25 cellular contexts compared by ENCODE assay signal in the genomic region with DNA sequence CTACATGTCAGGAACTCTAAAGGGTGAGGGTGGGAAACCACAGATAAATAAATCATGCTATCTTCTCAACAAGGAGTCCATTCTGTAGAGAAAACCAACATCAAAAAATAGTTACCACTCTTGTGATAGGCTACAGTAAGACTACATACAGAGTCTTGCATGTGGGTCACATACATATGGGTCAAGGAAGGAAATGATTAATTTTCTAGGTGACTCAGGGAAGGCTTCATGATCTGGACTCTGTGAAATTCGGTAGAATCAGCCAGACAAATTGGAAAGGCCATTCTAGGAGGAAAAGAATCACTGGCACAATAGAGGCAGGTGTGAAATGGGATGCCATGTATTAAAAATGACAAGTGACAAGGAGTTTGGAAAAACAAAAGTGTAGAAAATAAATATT.
"Had no signal": no experiment of that assay in that cellular context is flagged by ENCODE, and none has a peak within 500 bp of the region (broad histone marks: within the 10 kb centered on the region; RNA-seq: fewer than 3 reads in every experiment).

No MANE protein-coding gene starts in this region.

- ATAC-seq: effector memory CD8-positive, alpha-beta T cell; left lung; mucosa of descending colon; natural killer cell treated with Interleukin-12 subunit alpha and Interleukin-12 subunit beta and Interleukin-15 and Interleukin-18, amount 100 ng/mL, for 72 hours; pancreas; right lobe of liver; stimulated activated naive B cell treated with anti-CD40 and anti-IgM and Interleukin-4, amounts not matched to agents 10 μg/mL and 1 μg/mL and 100 μg/mL, for 72 hours had no signal

- H3K36me3 Mint-ChIP-seq: mesothelial cell of epicardium; naive B cell; stimulated activated naive B cell treated with anti-CD40 and anti-IgM and Interleukin-4, amounts not matched to agents 10 μg/mL and 1 μg/mL and 100 μg/mL, for 72 hours had no signal

- H3K36me3 ChIP-seq: left lung, neutrophil, pancreas, right lobe of liver, thoracic aorta, tibial nerve, upper lobe of left lung had no signal

- H3K27ac Mint-ChIP-seq: effector memory CD8-positive, alpha-beta T cell; mesothelial cell of epicardium; naive B cell; natural killer cell treated with Interleukin-12 subunit alpha and Interleukin-12 subunit beta and Interleukin-15 and Interleukin-18, amount 100 ng/mL, for 72 hours; stimulated activated naive B cell treated with anti-CD40 and anti-IgM and Interleukin-4, amounts not matched to agents 10 μg/mL and 1 μg/mL and 100 μg/mL, for 72 hours; stimulated activated naive CD8-positive, alpha-beta T cell treated with anti-CD3 and anti-CD28 coated beads, Interleukin-15, Interleukin-2, amounts not matched to agents 100 ng/mL and 50 ng/mL, for 24 hours had no signal

- H3K9me3 ChIP-seq: mucosa of descending colon, neutrophil, pancreas, right lobe of liver, thoracic aorta, tibial nerve, upper lobe of left lung had no signal

- H3K4me3 ChIP-seq: coronary artery, left lung, mucosa of descending colon, pancreas, right lobe of liver, thoracic aorta, tibial nerve, upper lobe of left lung had no signal

- H3K27ac ChIP-seq: coronary artery, left lung, neutrophil, pancreas, right lobe of liver, thoracic aorta, tibial nerve, upper lobe of left lung had no signal

- H3K27me3 ChIP-seq: left lung, neutrophil, pancreas, right lobe of liver, tibial nerve, upper lobe of left lung had no signal

- FAIRE-seq: endometrium, frontal cortex, kidney, pancreas, small intestine, urothelium cell line had no signal

- DNase-seq: effector memory CD8-positive, alpha-beta T cell; head of caudate nucleus; kidney; left lung; mesenchymal stem cell; mucosa of descending colon; naive B cell; pancreas; right lobe of liver; small intestine; stimulated activated CD4-positive, alpha-beta T cell treated with anti-CD3 and anti-CD28 coated beads, Interleukin-15, amount 100 ng/mL, for 24 hours; stimulated activated CD4-positive, alpha-beta T cell treated with anti-CD3 and anti-CD28 coated beads, Interleukin-2, amount 100 ng/mL, for 48 hours; stimulated activated naive B cell treated with anti-CD40 and anti-IgM and Interleukin-4, amounts not matched to agents 10 μg/mL and 1 μg/mL and 100 μg/mL, for 72 hours; upper lobe of left lung had no signal

- H3K4me1 Mint-ChIP-seq: mesothelial cell of epicardium; naive B cell; stimulated activated naive B cell treated with anti-CD40 and anti-IgM and Interleukin-4, amounts not matched to agents 10 μg/mL and 1 μg/mL and 100 μg/mL, for 72 hours had no signal

- H3K4me3 Mint-ChIP-seq: effector memory CD8-positive, alpha-beta T cell; mesothelial cell of epicardium; naive B cell; natural killer cell treated with Interleukin-12 subunit alpha and Interleukin-12 subunit beta and Interleukin-15 and Interleukin-18, amount 100 ng/mL, for 72 hours; neural crest cell; stimulated activated naive B cell treated with anti-CD40 and anti-IgM and Interleukin-4, amounts not matched to agents 10 μg/mL and 1 μg/mL and 100 μg/mL, for 72 hours; stimulated activated naive CD8-positive, alpha-beta T cell treated with anti-CD3 and anti-CD28 coated beads, Interleukin-15, Interleukin-2, amounts not matched to agents 100 ng/mL and 50 ng/mL, for 24 hours had no signal

- H3K27me3 Mint-ChIP-seq: effector memory CD8-positive, alpha-beta T cell; naive B cell; natural killer cell treated with Interleukin-12 subunit alpha and Interleukin-12 subunit beta and Interleukin-15 and Interleukin-18, amount 100 ng/mL, for 72 hours; stimulated activated naive B cell treated with anti-CD40 and anti-IgM and Interleukin-4, amounts not matched to agents 10 μg/mL and 1 μg/mL and 100 μg/mL, for 72 hours; stimulated activated naive CD8-positive, alpha-beta T cell treated with anti-CD3 and anti-CD28 coated beads, Interleukin-15, Interleukin-2, amounts not matched to agents 100 ng/mL and 50 ng/mL, for 24 hours had no signal

- H3K4me1 ChIP-seq: left lung, pancreas, right lobe of liver, tibial nerve, upper lobe of left lung had no signal
